Comparison of ENCODE assay signal across 14 cellular contexts in the genomic region with DNA sequence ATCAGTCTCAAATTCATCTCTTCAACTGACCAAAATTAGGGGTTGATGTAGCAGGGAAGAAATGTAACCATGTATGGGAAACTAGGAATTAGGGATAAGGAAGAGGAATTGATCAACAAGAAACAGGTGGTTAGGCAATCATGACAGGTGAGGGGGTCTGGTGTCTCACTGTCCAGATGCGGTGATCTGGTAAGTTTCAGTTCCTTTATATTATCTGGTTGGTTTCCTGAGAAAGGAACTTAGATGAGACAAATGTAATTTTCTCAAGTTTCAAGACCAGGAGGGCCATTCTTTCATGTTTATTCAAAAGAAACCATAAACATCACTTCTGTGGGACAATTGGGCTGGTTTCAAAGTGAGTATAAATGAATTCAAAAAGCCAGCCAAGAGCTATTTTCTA.
DNase-seq lines count a peak whose midpoint lies in the region; ATAC-seq and TF ChIP-seq lines count a peak whose summit lies in the region.
"Had no signal": no experiment of that assay in that cellular context is flagged by ENCODE, and none has a peak within 500 bp of the region (broad histone marks: within the 10 kb centered on the region; RNA-seq: fewer than 3 reads in every experiment).

No MANE protein-coding gene starts in this region.

- H4K20me1 ChIP-seq in hepatocyte (ENCODE audit: insufficient read depth, poor library complexity, severe bottlenecking): no peaks in the 10 kb centered on the region

- H3K36me3 Mint-ChIP-seq in HFFc6 (ENCODE audit: low read depth): no peaks in the 10 kb centered on the region; the same call in 1 of the 2 replicates

- no peaks in the 10 kb centered on the region for H3K27me3 Mint-ChIP-seq in HFFc6 (ENCODE audit: insufficient read depth)

- H2AFZ ChIP-seq in hepatocyte: no peak overlapping the region

- no peaks in the 10 kb centered on the region for H3K9me2 ChIP-seq in hepatocyte (replicated peaks; ENCODE audit: insufficient read depth)

- H3K79me2 ChIP-seq in hepatocyte: no peaks in the 10 kb centered on the region

- H3K36me3 ChIP-seq in hepatocyte (replicated peaks; ENCODE audit: insufficient read depth, low read depth): no peaks in the 10 kb centered on the region
- H3K36me3 ChIP-seq: cardiac muscle cell, tibial artery had no signal

- H3K4me1 Mint-ChIP-seq in HFFc6 (ENCODE audit: low read depth): no peaks in the 10 kb centered on the region

- H3K4me3 Mint-ChIP-seq in HFFc6: no peak overlapping the region
- H3K4me3 Mint-ChIP-seq: activated CD8-positive, alpha-beta T cell treated with anti-CD3 and anti-CD28 coated beads, Interleukin-2, amount 10 ng/mL, durations not matched to agents 7 days and 5 days had no signal

- H3K4me3 ChIP-seq in GM12865 (ENCODE audit: low read depth, low read length): no peak overlapping the region
- no peak overlapping the region for H3K4me3 ChIP-seq in hepatocyte
- H3K4me3 ChIP-seq: cardiac muscle cell, tibial artery had no signal

- DNase-seq in GM12865 (ENCODE audit: low read depth) (peak; percentile 48), HFFc6 (no peak), hepatocyte (ENCODE audit: low spot score) (no peak), mucosa of gallbladder (ENCODE audit: low spot score) (no peak)
- no peak for DNase-seq in activated naive CD4-positive, alpha-beta T cell (lab: John Stamatoyannopoulos, UW)
- DNase-seq: activated CD8-positive, alpha-beta T cell treated with anti-CD3 and anti-CD28 coated beads, Interleukin-2, amount 10 ng/mL, durations not matched to agents 7 days and 5 days; activated naive CD4-positive, alpha-beta T cell treated with anti-CD3 and anti-CD28 coated beads, Interleukin-2, amount 50 U/mL, for 16 hours; hypothalamus; NCI-H226; tibial artery had no signal

- ATAC-seq in GM19397 (IDR thresholded peaks at IDR 0.05; ENCODE audit: unreplicated experiment) (peak; percentile 88), HG02763 (IDR thresholded peaks at IDR 0.05; ENCODE audit: unreplicated experiment) (peak; percentile 81), HG03457 (IDR thresholded peaks at IDR 0.05; ENCODE audit: unreplicated experiment) (peak; percentile 81)
- ATAC-seq: activated CD8-positive, alpha-beta T cell treated with anti-CD3 and anti-CD28 coated beads, Interleukin-2, amount 10 ng/mL, durations not matched to agents 7 days and 5 days had no signal

- WGBS in hepatocyte (ENCODE audit: low lambda C conversion rate, missing lambda C conversion rate): 94% methylated on average over 1 of the region's 1 CpG

- no peaks in the 10 kb centered on the region for H3K27me3 ChIP-seq in hepatocyte
- H3K27me3 ChIP-seq: cardiac muscle cell, tibial artery had no signal

- no peak overlapping the region for H3K4me2 ChIP-seq in hepatocyte

- TF ChIP-seq CTCF in GM12865 (IDR thresholded peaks at IDR 0.05; ENCODE audit: insufficient read depth, low read depth, low read length, missing control alignments) (no peak), HFFc6 (IDR thresholded peaks at IDR 0.05) (no peak), hepatocyte (IDR thresholded peaks at IDR 0.05; ENCODE audit: poor library complexity) (no peak)

- H3K9me3 Mint-ChIP-seq in HFFc6: peaks cover 49% of the 10 kb centered on the region

- no peak overlapping the region for H3K27ac ChIP-seq in hepatocyte
- H3K27ac ChIP-seq: cardiac muscle cell, tibial artery had no signal

- no peaks in the 10 kb centered on the region for H3K9me3 ChIP-seq in hepatocyte (ENCODE audit: low read depth)
- H3K9me3 ChIP-seq: tibial artery had no signal

- H3K27ac Mint-ChIP-seq in HFFc6: no peak overlapping the region
- H3K27ac Mint-ChIP-seq: activated CD8-positive, alpha-beta T cell treated with anti-CD3 and anti-CD28 coated beads, Interleukin-2, amount 10 ng/mL, durations not matched to agents 7 days and 5 days had no signal

- no peaks in the 10 kb centered on the region for H3K4me1 ChIP-seq in hepatocyte (ENCODE audit: insufficient read depth)
- H3K4me1 ChIP-seq: tibial artery had no signal
